1 cellular context compared by ENCODE assay signal in genomic region chr14:73633517-73634332, GRCh38.
TF ChIP-seq lines count a peak whose summit lies in the region.

No MANE protein-coding gene starts in this region.

TF ChIP-seq in HEK293, 187 proteins besides CTCF, POLR2A, EP300 and RAD21 (continued from another document):
- peak; percentile 74 for TF ChIP-seq ZNF654 (tag by site-specific recombination; IDR thresholded peaks at IDR 0.05; ENCODE audit: low read depth)
- TF ChIP-seq ZNF660 (tag by site-specific recombination; IDR thresholded peaks at IDR 0.05) = 0 out of 2 replicates have a peak, but pooled peaks have one; percentile 57
- no peak for TF ChIP-seq HOXA7 (CRISPR knock-in tag; IDR thresholded peaks at IDR 0.05; ENCODE audit: borderline replicate concordance)
- TF ChIP-seq ZBTB21 (tag by site-specific recombination; IDR thresholded peaks at IDR 0.05) = no peak
- no peak for TF ChIP-seq ZNF362 (tag by site-specific recombination; IDR thresholded peaks at IDR 0.05)
- peak; percentile 24; the same call in 1 of the 2 replicates for TF ChIP-seq KLF16 (tag by site-specific recombination; IDR thresholded peaks at IDR 0.05)
- TF ChIP-seq REST (tag by site-specific recombination; IDR thresholded peaks at IDR 0.05) = peak; percentile 48; the same call in 1 of the 2 replicates
- TF ChIP-seq ZSCAN5A (tag by site-specific recombination; IDR thresholded peaks at IDR 0.05) = no peak
- no peak for TF ChIP-seq ZNF843 (tag by site-specific recombination; IDR thresholded peaks at IDR 0.05)
- no peak for TF ChIP-seq ZNF248 (tag by site-specific recombination; IDR thresholded peaks at IDR 0.05)
- TF ChIP-seq ZNF148 (tag by site-specific recombination; IDR thresholded peaks at IDR 0.05; ENCODE audit: borderline replicate concordance) = no peak
- TF ChIP-seq ZBTB26 (tag by site-specific recombination; optimal IDR thresholded peaks at IDR 0.05) = peak; percentile 32
- TF ChIP-seq YY2 (tag by site-specific recombination; IDR thresholded peaks at IDR 0.05) = no peak
- no peak for TF ChIP-seq ZNF18 (tag by site-specific recombination; IDR thresholded peaks at IDR 0.05)
- TF ChIP-seq ZBTB8A (tag by site-specific recombination; IDR thresholded peaks at IDR 0.05) = peak; percentile 18; the same call in 1 of the 2 replicates
- no peak for TF ChIP-seq ZNF404 (tag by site-specific recombination; IDR thresholded peaks at IDR 0.05)
- TF ChIP-seq ZNF530 (tag by site-specific recombination; IDR thresholded peaks at IDR 0.05; ENCODE audit: low read depth) = no peak
- TF ChIP-seq GLIS2 (tag by site-specific recombination; IDR thresholded peaks at IDR 0.05) = peak; percentile 79
- peak; percentile 44; the same call in 1 of the 2 replicates for TF ChIP-seq HIC1 (tag by site-specific recombination; IDR thresholded peaks at IDR 0.05)
- TF ChIP-seq ZBTB7A (tag by site-specific recombination; IDR thresholded peaks at IDR 0.05; ENCODE audit: low read depth) = no peak
- TF ChIP-seq ZSCAN4 (tag by site-specific recombination; IDR thresholded peaks at IDR 0.05) = no peak
- 0 out of 2 replicates have a peak, but pooled peaks have one; percentile 16 for TF ChIP-seq ZNF76 (tag by site-specific recombination; IDR thresholded peaks at IDR 0.05; ENCODE audit: borderline replicate concordance, low read depth)
- TF ChIP-seq ZNF621 (tag by site-specific recombination; IDR thresholded peaks at IDR 0.05) = no peak
- TF ChIP-seq ZNF354C (tag by site-specific recombination; IDR thresholded peaks at IDR 0.05; ENCODE audit: borderline replicate concordance, low read depth) = no peak
